ENCODE assay signal across 1 cellular context in the genomic region with DNA sequence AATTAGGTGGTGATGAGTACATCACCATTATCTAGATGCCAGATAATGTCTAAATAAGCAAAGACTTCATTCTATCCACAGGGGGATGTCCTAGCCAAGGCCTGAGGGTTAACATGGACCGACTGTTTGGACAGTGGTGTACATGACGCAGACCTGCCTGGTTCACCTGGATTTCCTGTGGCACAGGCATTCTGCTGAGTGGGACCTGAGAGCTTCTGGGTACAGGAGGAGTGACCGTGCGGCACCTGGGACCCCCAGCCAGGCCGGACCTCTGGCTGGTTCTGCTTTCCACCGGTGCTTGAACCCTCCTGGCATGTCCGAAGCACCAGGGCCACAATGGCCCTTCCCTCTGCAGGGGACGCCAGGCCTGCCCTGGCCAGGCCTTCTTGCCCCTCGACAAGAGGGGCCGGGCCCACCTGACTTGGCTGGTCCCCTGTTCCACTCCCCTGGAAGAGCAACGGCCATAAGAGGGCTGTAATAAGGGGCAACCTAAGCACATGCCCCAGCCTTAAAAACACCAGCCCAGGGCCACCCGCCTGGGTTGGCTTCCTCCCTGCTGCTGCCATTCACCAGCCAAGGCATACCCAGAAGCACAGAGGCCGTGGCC.
TF ChIP-seq lines count a peak whose summit lies in the region.

No MANE protein-coding gene starts in this region.

TF ChIP-seq in IMR-90, 13 proteins besides CTCF, POLR2A, EP300 and RAD21:
- TF ChIP-seq RFX5 (IDR thresholded peaks at IDR 0.05; ENCODE audit: low read depth, low read length) (no peak), CHD1 (IDR thresholded peaks at IDR 0.05; ENCODE audit: low read depth, low read length) (no peak), MXI1 (IDR thresholded peaks at IDR 0.05; ENCODE audit: borderline replicate concordance, low read depth, low read length) (no peak), BHLHE40 (IDR thresholded peaks at IDR 0.05; ENCODE audit: low read depth, low read length) (no peak), MAFK (IDR thresholded peaks at IDR 0.05; ENCODE audit: low read depth, low read length) (no peak), FOS (IDR thresholded peaks at IDR 0.05; ENCODE audit: low read depth, low read length) (no peak), CEBPB (IDR thresholded peaks at IDR 0.05; ENCODE audit: low read depth, low read length) (no peak), NFE2L2 (IDR thresholded peaks at IDR 0.05; ENCODE audit: low read depth, low read length) (no peak), RCOR1 (IDR thresholded peaks at IDR 0.05; ENCODE audit: insufficient replicate concordance, low read length) (no peak), MAZ (IDR thresholded peaks at IDR 0.05; ENCODE audit: borderline replicate concordance, low read depth, low read length) (no peak), SMC3 (IDR thresholded peaks at IDR 0.05; ENCODE audit: low read depth, low read length) (no peak)
- TF ChIP-seq, protein P1, sequence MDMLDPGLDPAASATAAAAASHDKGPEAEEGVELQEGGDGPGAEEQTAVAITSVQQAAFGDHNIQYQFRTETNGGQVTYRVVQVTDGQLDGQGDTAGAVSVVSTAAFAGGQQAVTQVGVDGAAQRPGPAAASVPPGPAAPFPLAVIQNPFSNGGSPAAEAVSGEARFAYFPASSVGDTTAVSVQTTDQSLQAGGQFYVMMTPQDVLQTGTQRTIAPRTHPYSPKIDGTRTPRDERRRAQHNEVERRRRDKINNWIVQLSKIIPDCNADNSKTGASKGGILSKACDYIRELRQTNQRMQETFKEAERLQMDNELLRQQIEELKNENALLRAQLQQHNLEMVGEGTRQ (IDR thresholded peaks at IDR 0.05; ENCODE audit: low read depth, low read length), result no peak
- TF ChIP-seq, protein P2, sequence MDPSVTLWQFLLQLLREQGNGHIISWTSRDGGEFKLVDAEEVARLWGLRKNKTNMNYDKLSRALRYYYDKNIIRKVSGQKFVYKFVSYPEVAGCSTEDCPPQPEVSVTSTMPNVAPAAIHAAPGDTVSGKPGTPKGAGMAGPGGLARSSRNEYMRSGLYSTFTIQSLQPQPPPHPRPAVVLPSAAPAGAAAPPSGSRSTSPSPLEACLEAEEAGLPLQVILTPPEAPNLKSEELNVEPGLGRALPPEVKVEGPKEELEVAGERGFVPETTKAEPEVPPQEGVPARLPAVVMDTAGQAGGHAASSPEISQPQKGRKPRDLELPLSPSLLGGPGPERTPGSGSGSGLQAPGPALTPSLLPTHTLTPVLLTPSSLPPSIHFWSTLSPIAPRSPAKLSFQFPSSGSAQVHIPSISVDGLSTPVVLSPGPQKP (IDR thresholded peaks at IDR 0.05; ENCODE audit: borderline replicate concordance, low read depth, low read length), result no peak
